ENCODE assay signal across 8 cellular contexts in the genomic region with DNA sequence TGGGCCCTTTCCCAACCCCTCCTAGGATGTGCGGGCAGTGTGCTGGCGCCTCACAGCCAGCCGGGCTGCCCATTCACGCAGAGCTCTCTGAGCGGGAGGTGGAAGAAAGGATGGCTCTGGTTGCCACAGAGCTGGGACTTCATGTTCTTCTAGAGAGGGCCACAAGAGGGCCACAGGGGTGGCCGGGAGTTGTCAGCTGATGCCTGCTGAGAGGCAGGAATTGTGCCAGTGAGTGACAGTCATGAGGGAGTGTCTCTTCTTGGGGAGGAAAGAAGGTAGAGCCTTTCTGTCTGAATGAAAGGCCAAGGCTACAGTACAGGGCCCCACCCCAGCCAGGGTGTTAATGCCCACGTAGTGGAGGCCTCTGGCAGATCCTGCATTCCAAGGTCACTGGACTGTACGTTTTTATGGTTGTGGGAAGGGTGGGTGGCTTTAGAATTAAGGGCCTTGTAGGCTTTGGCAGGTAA. TPM values are rescaled to one million over a fixed set of nuclear protein-coding genes. Genes with fewer than 3 reads are reported as not detected.
A peak's percentile ranks its signal among the peaks of the same experiment; 100 is the strongest.
DNase-seq lines count a peak whose midpoint lies in the region; ATAC-seq lines count a peak whose summit lies in the region.

No MANE protein-coding gene starts in this region.

- no peaks in the 10 kb centered on the region for H3K27me3 ChIP-seq in HAP-1 (ENCODE audit: low read depth)
- H3K27me3 ChIP-seq in skeletal muscle satellite cell (ENCODE audit: control insufficient read depth, insufficient read depth, low read length) = no peaks in the 10 kb centered on the region

- H3K9ac ChIP-seq in skeletal muscle satellite cell (ENCODE audit: low read depth, low read length) = peak overlapping the region; percentile 3

- in situ Hi-C loops in HAP-1 (cut with MboI; ENCODE audit: low sequenced_read_pairs) = no loop called here

- peaks cover 3% of the 10 kb centered on the region; the same call in 1 of the 2 replicates for H3K4me1 ChIP-seq in HAP-1
- peaks cover 14% of the 10 kb centered on the region for H3K4me1 ChIP-seq in skeletal muscle satellite cell (ENCODE audit: control insufficient read depth, insufficient read depth, low read length)

- H3K4me3 ChIP-seq in HAP-1 (no peak overlapping the region), skeletal muscle satellite cell (ENCODE audit: low read length) (no peak overlapping the region)

- H3K36me3 ChIP-seq in HAP-1 (replicated peaks) = peaks cover 11% of the 10 kb centered on the region
- H3K36me3 ChIP-seq in skeletal muscle satellite cell (ENCODE audit: insufficient read depth, low read length) = peaks cover 17% of the 10 kb centered on the region

- ATAC-seq in HG02852 (IDR thresholded peaks at IDR 0.05; ENCODE audit: unreplicated experiment) = no peak
- ATAC-seq in HG02763 (IDR thresholded peaks at IDR 0.05; ENCODE audit: unreplicated experiment) = no peak

- H3K9me3 ChIP-seq in HAP-1 (no peaks in the 10 kb centered on the region), skeletal muscle satellite cell (replicated peaks; ENCODE audit: low read length) (no peaks in the 10 kb centered on the region)

- H3K4me2 ChIP-seq in skeletal muscle satellite cell (ENCODE audit: low read length) = no peak overlapping the region

- DNase-seq in CD1c-positive myeloid dendritic cell (ENCODE audit: extremely low spot score) (peak; percentile 60), HAP-1 (ENCODE audit: low spot score in 2 of 2) (peak; percentile 80 to 82), NCI-H510A (lab: John Stamatoyannopoulos, UW) (peak; percentile 64), anterior cingulate cortex (lab: John Stamatoyannopoulos, UW) (peak; percentile 29 to 96 (median 83)), hepatic stellate cell (ENCODE audit: low spot score) (peak; percentile 89)

RNA-seq across cellular contexts. Expression of gene FAM131A, which starts 8.3 kb away (rescaled TPM):
- 18.8 TPM in 2 replicates for total RNA-seq in skeletal muscle satellite cell (2012; rRNA removed)

RNA-seq across cellular contexts. Expression of gene CLCN2, which starts 15.7 kb away (rescaled TPM):
- 4.4 and 5.3 TPM in 2 replicates for total RNA-seq in skeletal muscle satellite cell (2012; rRNA removed)

RNA-seq across cellular contexts. Expression of gene POLR2H, which starts 15.8 kb away (rescaled TPM):
- 107 and 163 TPM in 2 replicates for total RNA-seq in skeletal muscle satellite cell (2012; rRNA removed)

RNA-seq across cellular contexts. Expression of gene EIF4G1, which starts 31.3 kb away (rescaled TPM):
- 257 and 270 TPM in 2 replicates for total RNA-seq in skeletal muscle satellite cell (2012; rRNA removed)

RNA-seq across cellular contexts. Expression of gene THPO, which starts 32.3 kb away (rescaled TPM):
- not detected in 2 replicates for total RNA-seq in skeletal muscle satellite cell (2012; rRNA removed)
